Comparison of ENCODE assay signal across 13 cellular contexts in the genomic region with DNA sequence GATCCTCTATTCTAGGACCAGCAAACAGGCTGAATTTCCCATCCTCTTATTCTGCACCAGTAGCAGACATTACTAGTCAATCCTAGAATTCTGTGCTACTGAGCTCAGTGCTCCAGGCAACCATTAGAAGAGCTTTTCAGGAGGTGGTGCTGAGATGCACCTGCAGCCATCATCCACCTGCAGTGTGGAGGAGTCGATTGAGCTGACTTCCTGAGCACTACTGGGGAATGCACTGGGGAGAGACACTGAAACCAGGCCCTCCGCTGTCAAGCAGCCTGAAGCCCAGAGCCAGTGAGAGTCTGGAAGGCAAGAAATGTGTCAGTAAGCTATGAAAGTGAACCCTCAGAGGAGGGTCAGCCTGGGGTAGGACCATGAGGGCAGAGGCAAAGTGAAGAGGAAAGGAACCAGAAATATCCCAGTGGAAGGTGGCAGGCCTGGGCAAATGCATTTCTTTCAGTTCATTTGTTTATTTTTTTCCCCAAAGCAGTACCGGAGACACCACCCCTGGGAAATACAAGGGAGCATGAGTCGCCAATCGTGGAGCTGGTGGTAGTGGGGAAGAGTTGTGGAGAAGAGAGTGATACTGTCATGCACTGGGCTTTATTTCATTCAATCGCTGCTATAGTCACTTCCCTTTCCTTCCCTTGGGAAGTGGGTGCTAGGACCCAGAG. TPM values are rescaled to one million over a fixed set of nuclear protein-coding genes. Genes with fewer than 3 reads are reported as not detected.
DNase-seq lines count a peak whose midpoint lies in the region; ATAC-seq and TF ChIP-seq lines count a peak whose summit lies in the region.
"Had no signal": no experiment of that assay in that cellular context is flagged by ENCODE, and none has a peak within 500 bp of the region (broad histone marks: within the 10 kb centered on the region; RNA-seq: fewer than 3 reads in every experiment).

No MANE protein-coding gene starts in this region.

- H3K9me2 ChIP-seq in MM.1S (replicated peaks; ENCODE audit: insufficient read depth, low read length): no peaks in the 10 kb centered on the region

- H3K79me2 ChIP-seq in MM.1S (ENCODE audit: low read length): no peaks in the 10 kb centered on the region

- H2BK15ac ChIP-seq in neuronal stem cell (ENCODE audit: low read length): no peak overlapping the region

- no peaks in the 10 kb centered on the region for H3K36me3 ChIP-seq in MM.1S (replicated peaks; ENCODE audit: insufficient read depth, low read length)
- no peaks in the 10 kb centered on the region for H3K36me3 ChIP-seq in neuronal stem cell (replicated peaks in 1 of 2; ENCODE audit: control insufficient read depth in 2 of 2, insufficient read depth in 2 of 2, low read length in 2 of 2)
- H3K36me3 ChIP-seq: BE2C had no signal

- H3K9me3 ChIP-seq in MM.1S (replicated peaks; ENCODE audit: insufficient read depth, low read length) (no peaks in the 10 kb centered on the region), neuronal stem cell (replicated peaks in 1 of 2; ENCODE audit: control insufficient read depth in 2 of 2, insufficient read depth in 1 of 2, low read depth in 1 of 2, low read length in 2 of 2) (no peaks in the 10 kb centered on the region)
- H3K9me3 ChIP-seq: BE2C had no signal

- no peak overlapping the region for H3K14ac ChIP-seq in neuronal stem cell (ENCODE audit: low read length)

- H4K91ac ChIP-seq in neuronal stem cell (ENCODE audit: low read depth, low read length, poor library complexity): no peak overlapping the region

- H3K4me2 ChIP-seq in MM.1S (ENCODE audit: low read depth, low read length) (no peak overlapping the region), neuronal stem cell (ENCODE audit: insufficient read depth, low read length, poor library complexity, severe bottlenecking) (no peak overlapping the region)

- H2BK12ac ChIP-seq in neuronal stem cell (ENCODE audit: low read length): no peak overlapping the region

- no peak overlapping the region for H3K23ac ChIP-seq in neuronal stem cell (ENCODE audit: low read depth, low read length, poor library complexity)

- DNase-seq in activated CD8-positive, alpha-beta memory T cell treated with anti-CD3 and anti-CD28 coated beads for 24 hours: peak; percentile 33
- DNase-seq in activated CD8-positive, alpha-beta memory T cell treated with anti-CD3 and anti-CD28 coated beads, Interleukin-2, amount 50 U/mL, for 4 hours: no peak
- DNase-seq in MM.1S: peak; percentile 57
- DNase-seq in neuronal stem cell (ENCODE audit: low spot score): no peak
- DNase-seq in NCI-H2227 treated with DMSO at 0.1 percent for 48 hours (lab: John Stamatoyannopoulos, UW): no peak
- DNase-seq: BE2C; CD4-positive, alpha-beta memory T cell; DMS79 treated with DMSO at 0.1 percent for 48 hours; EL had no signal

- H3K4me1 ChIP-seq in MM.1S (ENCODE audit: low read length) (no peaks in the 10 kb centered on the region), neuronal stem cell (ENCODE audit: control insufficient read depth in 2 of 2, insufficient read depth in 1 of 2, low read depth in 1 of 2, low read length in 2 of 2) (peaks cover 0 to 4% of the 10 kb centered on the region in 2 donors)
- H3K4me1 ChIP-seq: BE2C had no signal

- H3K27me3 ChIP-seq in MM.1S (replicated peaks; ENCODE audit: insufficient read depth, low read length): no peaks in the 10 kb centered on the region
- H3K27me3 ChIP-seq in neuronal stem cell (ENCODE audit: control insufficient read depth in 3 of 3, insufficient read depth in 3 of 3, low read depth in 1 of 3, low read length in 3 of 3): no peaks in the 10 kb centered on the region
- H3K27me3 ChIP-seq: BE2C had no signal

- peak overlapping the region; percentile 64 for H3K18ac ChIP-seq in neuronal stem cell (ENCODE audit: low read length)

- H3F3A ChIP-seq in MM.1S (ENCODE audit: insufficient read depth, low read length): no peaks in the 10 kb centered on the region

- H2AK5ac ChIP-seq in neuronal stem cell (ENCODE audit: low read depth, low read length): no peak overlapping the region

- H3K4me3 ChIP-seq in MM.1S (ENCODE audit: low read length) (no peak overlapping the region), neuronal stem cell (ENCODE audit: low read length in 2 of 2) (no peak overlapping the region)

- ATAC-seq in GM18868 (IDR thresholded peaks at IDR 0.05; ENCODE audit: unreplicated experiment) (peak; percentile 35), GM19324 (IDR thresholded peaks at IDR 0.05; ENCODE audit: low FRiP score, unreplicated experiment) (no peak)
- ATAC-seq: HCT116 had no signal

- no peak overlapping the region for H3K4ac ChIP-seq in neuronal stem cell (ENCODE audit: low read length)

- no peaks in the 10 kb centered on the region for H3K79me1 ChIP-seq in neuronal stem cell (ENCODE audit: low read depth, low read length)

- no peak for TF ChIP-seq CTCF in MM.1S (IDR thresholded peaks at IDR 0.05; ENCODE audit: low read length)

- H3K9ac ChIP-seq in MM.1S (ENCODE audit: low read length): no peak overlapping the region
- no peak overlapping the region for H3K9ac ChIP-seq in neuronal stem cell (ENCODE audit: low read depth, low read length, poor library complexity)

- no peak overlapping the region for H2BK5ac ChIP-seq in neuronal stem cell (ENCODE audit: low read length)

- H4K8ac ChIP-seq in neuronal stem cell (ENCODE audit: low read depth, low read length): no peak overlapping the region

- no peak overlapping the region for H3K27ac ChIP-seq in MM.1S (ENCODE audit: low read length)
- H3K27ac ChIP-seq in neuronal stem cell (replicated peaks; ENCODE audit: low read length): no peak overlapping the region
- H3K27ac ChIP-seq: C4-2B had no signal

- no peak overlapping the region for H2BK120ac ChIP-seq in neuronal stem cell (ENCODE audit: low read depth, low read length)

- H2AFZ ChIP-seq in MM.1S (ENCODE audit: low read length): no peak overlapping the region
- H2AFZ ChIP-seq in neuronal stem cell (ENCODE audit: low read length): no peak overlapping the region

- WGBS in neuronal stem cell (ENCODE audit: extremely low coverage in 2 of 2, insufficient read length in 2 of 2, insufficient replicate concordance in 1 of 2), 2 donors: no CpG with 5 or more reads among the region's 6 CpGs

- no peaks in the 10 kb centered on the region for H4K20me1 ChIP-seq in MM.1S (ENCODE audit: insufficient read depth, low read length)

RNA-seq across cellular contexts. Expression of gene SERPINA4, which starts 23.0 kb away (rescaled TPM):
- polyA plus RNA-seq in neuronal stem cell (2013, experiment 1 of 2): not detected
- not detected for polyA plus RNA-seq in neuronal stem cell (2013, experiment 2 of 2)
- polyA plus RNA-seq: CD4-positive, alpha-beta memory T cell had no signal

RNA-seq across cellular contexts. Expression of gene SERPINA12, which starts 28.9 kb away (rescaled TPM):
- polyA plus RNA-seq in neuronal stem cell (2013, experiment 1 of 2): not detected
- not detected for polyA plus RNA-seq in neuronal stem cell (2013, experiment 2 of 2)
- polyA plus RNA-seq: CD4-positive, alpha-beta memory T cell had no signal

RNA-seq across cellular contexts. Expression of gene SERPINA5, which starts 43.0 kb away (rescaled TPM):
- polyA plus RNA-seq in neuronal stem cell (2013, experiment 1 of 2): 2.4 TPM
- polyA plus RNA-seq in neuronal stem cell (2013, experiment 2 of 2): 2.5 TPM
- polyA plus RNA-seq: CD4-positive, alpha-beta memory T cell had no signal

Comparison
In these comparisons a context has a peak if more than half of its experiments do, and no peak if none do; other contexts are left out.
1. DNase-seq: peak in activated CD8-positive, alpha-beta memory T cell treated with anti-CD3 and anti-CD28 coated beads for 24 hours (single experiment) and MM.1S (single experiment); none in activated CD8-positive, alpha-beta memory T cell treated with anti-CD3 and anti-CD28 coated beads, Interleukin-2, amount 50 U/mL, for 4 hours (single experiment), neuronal stem cell (single experiment) and NCI-H2227 treated with DMSO at 0.1 percent for 48 hours (single experiment).